Comparison of ENCODE assay signal across 17 cellular contexts in the genomic region with DNA sequence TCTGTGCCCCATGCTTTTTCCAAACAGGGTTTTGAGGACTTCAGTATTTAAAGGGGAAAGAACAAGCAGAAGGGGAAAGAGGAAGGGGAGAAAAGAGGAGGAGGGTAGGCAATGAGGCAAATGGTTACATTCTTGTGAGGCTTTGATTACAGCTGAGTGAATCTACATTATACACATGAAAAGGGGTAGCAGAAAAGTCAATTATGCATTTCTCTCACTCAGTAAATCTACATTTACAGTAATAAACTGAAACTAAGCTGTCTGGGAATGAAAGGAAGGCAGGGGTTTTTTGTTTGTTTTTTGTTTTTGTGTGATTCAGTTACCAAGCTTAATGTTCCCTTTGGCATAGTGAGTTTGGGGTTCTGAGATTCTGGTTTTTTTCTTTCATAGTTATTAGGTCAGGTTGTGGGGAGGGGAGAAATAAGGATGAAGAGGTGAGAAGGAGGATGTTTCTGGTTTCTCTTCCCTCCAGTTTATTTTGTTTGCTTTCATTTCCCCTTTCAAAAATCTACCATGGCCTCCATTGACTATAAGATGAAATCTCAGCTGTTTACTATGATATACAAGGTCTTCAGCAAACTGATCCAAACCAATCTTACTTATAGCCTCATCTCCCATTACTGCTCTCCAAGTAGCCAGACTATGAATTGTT. TPM values are rescaled to one million over a fixed set of nuclear protein-coding genes. Genes with fewer than 3 reads are reported as not detected.
A peak's percentile ranks its signal among the peaks of the same experiment; 100 is the strongest.
DNase-seq lines count a peak whose midpoint lies in the region; ATAC-seq and TF ChIP-seq lines count a peak whose summit lies in the region.
"Had no signal": no experiment of that assay in that cellular context is flagged by ENCODE, and none has a peak within 500 bp of the region (broad histone marks: within the 10 kb centered on the region; RNA-seq: fewer than 3 reads in every experiment).

No MANE protein-coding gene starts in this region.

- H3K27me3 Mint-ChIP-seq in mesothelial cell of epicardium (ENCODE audit: low read depth): no peaks in the 10 kb centered on the region

- no peak overlapping the region for H3K4me3 Mint-ChIP-seq in mesothelial cell of epicardium
- H3K4me3 Mint-ChIP-seq: activated naive CD8-positive, alpha-beta T cell treated with anti-CD3 and anti-CD28 coated beads for 36 hours; natural killer cell treated with Interleukin-12 subunit alpha and Interleukin-12 subunit beta and Interleukin-15 and Interleukin-18, amount 100 ng/mL, for 72 hours; stimulated activated naive CD8-positive, alpha-beta T cell treated with anti-CD3 and anti-CD28 coated beads, Interleukin-15, Interleukin-2, amounts not matched to agents 100 ng/mL and 50 ng/mL, for 24 hours had no signal

- H3K4me1 Mint-ChIP-seq in mesothelial cell of epicardium: peaks cover 17% of the 10 kb centered on the region

- H3K36me3 Mint-ChIP-seq in mesothelial cell of epicardium: no peaks in the 10 kb centered on the region
- H3K36me3 Mint-ChIP-seq: activated naive CD8-positive, alpha-beta T cell treated with anti-CD3 and anti-CD28 coated beads for 36 hours; natural killer cell treated with Interleukin-12 subunit alpha and Interleukin-12 subunit beta and Interleukin-15 and Interleukin-18, amount 100 ng/mL, for 72 hours had no signal

- H3K9me3 Mint-ChIP-seq in mesothelial cell of epicardium: no peaks in the 10 kb centered on the region
- H3K9me3 Mint-ChIP-seq: activated naive CD8-positive, alpha-beta T cell treated with anti-CD3 and anti-CD28 coated beads for 36 hours; natural killer cell treated with Interleukin-12 subunit alpha and Interleukin-12 subunit beta and Interleukin-15 and Interleukin-18, amount 100 ng/mL, for 72 hours; stimulated activated naive CD8-positive, alpha-beta T cell treated with anti-CD3 and anti-CD28 coated beads, Interleukin-15, Interleukin-2, amounts not matched to agents 100 ng/mL and 50 ng/mL, for 24 hours had no signal

- ATAC-seq in GM18511 (IDR thresholded peaks at IDR 0.05; ENCODE audit: unreplicated experiment) (peak; percentile 82), GM21717 (IDR thresholded peaks at IDR 0.05; ENCODE audit: unreplicated experiment) (peak; percentile 69), HG03521 (IDR thresholded peaks at IDR 0.05; ENCODE audit: unreplicated experiment) (no peak), HG02759 (IDR thresholded peaks at IDR 0.05; ENCODE audit: unreplicated experiment) (no peak)
- ATAC-seq: natural killer cell treated with Interleukin-12 subunit alpha and Interleukin-12 subunit beta and Interleukin-15 and Interleukin-18, amount 100 ng/mL, for 72 hours; sciatic nerve had no signal

- DNase-seq in MV-4-11 (lab: John Stamatoyannopoulos, UW) (peak; percentile 40), mesothelial cell of epicardium (ENCODE audit: low spot score in 2 of 2, unreplicated experiment in 2 of 2) (no peak), COLO668 (lab: John Stamatoyannopoulos, UW; ENCODE audit: unreplicated experiment) (no peak), T-helper 9 cell (no peak)
- DNase-seq: activated CD4-positive, CD25-positive, alpha-beta regulatory T cell; activated naive CD8-positive, alpha-beta T cell treated with anti-CD3 and anti-CD28 coated beads for 36 hours; caudate nucleus had no signal

- peak overlapping the region; percentile 48 for H3K27ac Mint-ChIP-seq in mesothelial cell of epicardium
- H3K27ac Mint-ChIP-seq: activated naive CD8-positive, alpha-beta T cell treated with anti-CD3 and anti-CD28 coated beads for 36 hours; natural killer cell treated with Interleukin-12 subunit alpha and Interleukin-12 subunit beta and Interleukin-15 and Interleukin-18, amount 100 ng/mL, for 72 hours; stimulated activated naive CD8-positive, alpha-beta T cell treated with anti-CD3 and anti-CD28 coated beads, Interleukin-15, Interleukin-2, amounts not matched to agents 100 ng/mL and 50 ng/mL, for 24 hours had no signal

- TF ChIP-seq CTCF in mesothelial cell of epicardium (IDR thresholded peaks at IDR 0.05; ENCODE audit: unreplicated experiment): no peak

RNA-seq across cellular contexts. Expression of a gene that starts 18.7 kb away (rescaled TPM):
- not detected in 3 replicates for total RNA-seq in mesothelial cell of epicardium
- total RNA-seq: activated naive CD8-positive, alpha-beta T cell treated with anti-CD3 and anti-CD28 coated beads for 36 hours; glomerular endothelial cell; HT-29; kidney epithelial cell; natural killer cell treated with Interleukin-12 subunit alpha and Interleukin-12 subunit beta and Interleukin-15 and Interleukin-18, amount 100 ng/mL, for 72 hours; sciatic nerve had no signal

RNA-seq across cellular contexts. Expression of a gene that starts 42.6 kb away (rescaled TPM):
- total RNA-seq in mesothelial cell of epicardium: 36.5 to 46.5 TPM (median 37.6 TPM) in 3 replicates

Comparison
In these comparisons a context has a peak if more than half of its experiments do, and no peak if none do; other contexts are left out.
1. ATAC-seq: peak in GM18511 (single experiment) and GM21717 (single experiment); none in HG03521 (single experiment) and HG02759 (single experiment).